ENCODE assay signal across 36 cellular contexts in genomic region chr3:164912916-164913315, GRCh38.
A peak's percentile ranks its signal among the peaks of the same experiment; 100 is the strongest.
DNase-seq lines count a peak whose midpoint lies in the region; ATAC-seq, FAIRE-seq and TF ChIP-seq lines count a peak whose summit lies in the region.
"Had no signal": no experiment of that assay in that cellular context is flagged by ENCODE, and none has a peak within 500 bp of the region (broad histone marks: within the 10 kb centered on the region; RNA-seq: fewer than 3 reads in every experiment).

No MANE protein-coding gene starts in this region.

- no peak for FAIRE-seq in A549 (lab: Jason Lieb, UNC)
- FAIRE-seq: A204.1, D721Med had no signal

- DNase-seq in A549 (ENCODE audit: low read depth in 1 of 2, low spot score in 1 of 2) (no peak), WTC11 (ENCODE audit: low spot score) (no peak), endodermal cell (no peak), NCI-H1417 (lab: John Stamatoyannopoulos, UW) (no peak), left cardiac atrium (no peak)
- DNase-seq in stimulated activated CD4-positive, alpha-beta T cell treated with anti-CD3 and anti-CD28 coated beads, Interleukin-4, amount 100 ng/mL, for 24 hours = no peak
- DNase-seq in stimulated activated CD4-positive, alpha-beta T cell treated with anti-CD3 and anti-CD28 coated beads, Interleukin-12 subunit alpha, Interleukin-12 subunit beta, amount 100 ng/mL, for 4 hours = no peak
- DNase-seq: 8988T; ACHN; AML-193; BE2C; C1 segment of cervical spinal cord; Caco-2; Calu3; CD4-positive, alpha-beta memory T cell; CD4-positive, alpha-beta T cell; CD4-positive, CD25-positive, alpha-beta regulatory T cell; CD8-positive, alpha-beta memory T cell; CD8-positive, alpha-beta T cell; COR-L47; DMS 273 treated with DMSO at 0.1 percent for 48 hours; DMS153; DMS53; DMS79; DMS79 treated with DMSO at 0.1 percent for 48 hours; DND-41; EL had no signal

- no peak for TF ChIP-seq POLR2A in A549 (IDR thresholded peaks at IDR 0.05; ENCODE audit: low read length)

- H3K27me3 Mint-ChIP-seq in WTC11 (ENCODE audit: low read depth) = no peaks in the 10 kb centered on the region
- H3K27me3 Mint-ChIP-seq in endodermal cell (ENCODE audit: insufficient read depth) = no peaks in the 10 kb centered on the region
- H3K27me3 Mint-ChIP-seq: B cell; CD4-positive, alpha-beta memory T cell; CD4-positive, alpha-beta T cell; CD4-positive, CD25-positive, alpha-beta regulatory T cell; CD8-positive, alpha-beta memory T cell had no signal

- H3K27ac Mint-ChIP-seq in WTC11 = no peak overlapping the region
- no peak overlapping the region for H3K27ac Mint-ChIP-seq in endodermal cell
- H3K27ac Mint-ChIP-seq: B cell; CD14-positive monocyte; CD4-positive, alpha-beta memory T cell; CD4-positive, alpha-beta T cell; CD4-positive, CD25-positive, alpha-beta regulatory T cell; CD8-positive, alpha-beta memory T cell; CD8-positive, alpha-beta T cell had no signal

- no peaks in the 10 kb centered on the region for H3K27me3 ChIP-seq in endodermal cell (ENCODE audit: control insufficient read depth, insufficient read depth, low read length, poor library complexity, severe bottlenecking)
- H3K27me3 ChIP-seq: BE2C; BLaER1; BLaER1 treated with 17β-estradiol and CSF1 and Interleukin-3, amounts not matched to agents 10 nM and 100 nM had no signal

- H3K36me3 Mint-ChIP-seq in WTC11 (peaks cover 25% of the 10 kb centered on the region), endodermal cell (ENCODE audit: low read depth) (peaks cover 5% of the 10 kb centered on the region)
- H3K36me3 Mint-ChIP-seq: CD14-positive monocyte; CD4-positive, alpha-beta memory T cell; CD4-positive, CD25-positive, alpha-beta regulatory T cell; CD8-positive, alpha-beta memory T cell; CD8-positive, alpha-beta T cell had no signal

- TF ChIP-seq CTCF in A549 (IDR thresholded peaks at IDR 0.05) (no peak), HEK293 (tag by site-specific recombination; IDR thresholded peaks at IDR 0.05) (no peak), WTC11 (IDR thresholded peaks at IDR 0.05) (no peak), endodermal cell (conservative IDR thresholded peaks at IDR 0.05) (no peak)

- intact Hi-C loops in left cardiac atrium (cut with DNase I) = no loop called here

- 88% methylated on average over 1 of the region's 2 CpGs for WGBS in A549 (ENCODE audit: missing lambda C conversion rate)
- 93 to 100% methylated on average over 1 to 2 of the region's 2 CpGs for WGBS in endodermal cell (ENCODE audit: insufficient coverage in 1 of 2, insufficient read length in 1 of 2), 2 experiments

- no peak overlapping the region for H3K4me2 ChIP-seq in A549
- H3K4me2 ChIP-seq: BLaER1; BLaER1 treated with 17β-estradiol and CSF1 and Interleukin-3, amounts not matched to agents 10 nM and 100 nM had no signal

- H3K27ac ChIP-seq in A549 (no peak overlapping the region), HEK293 (ENCODE audit: extremely low read depth, low read depth, low read length) (no peak overlapping the region), endodermal cell (ENCODE audit: low read depth, low read length) (no peak overlapping the region)
- H3K27ac ChIP-seq: 22Rv1; BLaER1; BLaER1 treated with 17β-estradiol and CSF1 and Interleukin-3, amounts not matched to agents 10 nM and 100 nM; C4-2B had no signal

- TF ChIP-seq EP300 in A549 (IDR thresholded peaks at IDR 0.05) = no peak

- H3K4me3 Mint-ChIP-seq in WTC11 (no peak overlapping the region), endodermal cell (no peak overlapping the region)
- H3K4me3 Mint-ChIP-seq: B cell; CD14-positive monocyte; CD4-positive, alpha-beta memory T cell; CD4-positive, alpha-beta T cell; CD4-positive, CD25-positive, alpha-beta regulatory T cell; CD8-positive, alpha-beta memory T cell; CD8-positive, alpha-beta T cell had no signal

- H3K9me3 Mint-ChIP-seq in WTC11 (peaks cover 39% of the 10 kb centered on the region), endodermal cell (peaks cover 25% of the 10 kb centered on the region)

- no peak for TF ChIP-seq RAD21 in A549 (conservative IDR thresholded peaks at IDR 0.05 in 1 of 2, IDR thresholded peaks at IDR 0.05 in 1 of 2)

- H3K4me1 Mint-ChIP-seq in WTC11 (no peaks in the 10 kb centered on the region), endodermal cell (no peaks in the 10 kb centered on the region)
- H3K4me1 Mint-ChIP-seq: B cell; CD14-positive monocyte; CD4-positive, alpha-beta memory T cell; CD4-positive, CD25-positive, alpha-beta regulatory T cell; CD8-positive, alpha-beta memory T cell had no signal

- H3K36me3 ChIP-seq in HEK293 (ENCODE audit: control insufficient read depth in 2 of 2, insufficient read depth in 1 of 2, low read length in 2 of 2) = no peaks in the 10 kb centered on the region
- H3K36me3 ChIP-seq in endodermal cell (ENCODE audit: control insufficient read depth, insufficient read depth, low read length) = no peaks in the 10 kb centered on the region
- H3K36me3 ChIP-seq: BE2C; BLaER1; BLaER1 treated with 17β-estradiol and CSF1 and Interleukin-3, amounts not matched to agents 10 nM and 100 nM had no signal

- POLR2A ChIA-PET in A549 (lab: Yijun Ruan, JAX) (no interaction called here), HEK293 (lab: Yijun Ruan, JAX) (no interaction called here), WTC11 (lab: Charles Lee) (no interaction called here)

- H3K9me3 ChIP-seq in A549 = peaks cover 4% of the 10 kb centered on the region; the same call in 1 of the 3 replicates
- no peaks in the 10 kb centered on the region for H3K9me3 ChIP-seq in HEK293 (ENCODE audit: control insufficient read depth, insufficient read depth, low read depth, low read length)
- H3K9me3 ChIP-seq in endodermal cell (ENCODE audit: control insufficient read depth, low read length) = peaks cover 22% of the 10 kb centered on the region
- H3K9me3 ChIP-seq: BE2C, Caco-2 had no signal

- no peak overlapping the region for H3K9ac ChIP-seq in endodermal cell (ENCODE audit: extremely low read depth, low read length, poor library complexity, severe bottlenecking)
- H3K9ac ChIP-seq: BLaER1; BLaER1 treated with 17β-estradiol and CSF1 and Interleukin-3, amounts not matched to agents 10 nM and 100 nM had no signal

- ATAC-seq in A549 (no peak), WTC11 (no peak), left cardiac atrium (no peak)
- ATAC-seq: CD8-positive, alpha-beta T cell had no signal

- CTCF ChIA-PET in A549 (lab: Yijun Ruan, JAX) (no interaction called here), HEK293 (lab: Yijun Ruan, JAX) (no interaction called here), WTC11 (lab: Charles Lee) (no interaction called here)

- no peaks in the 10 kb centered on the region for H3K4me1 ChIP-seq in A549
- H3K4me1 ChIP-seq in HEK293 (ENCODE audit: control insufficient read depth, insufficient read depth, low read length) = no peaks in the 10 kb centered on the region
- H3K4me1 ChIP-seq in endodermal cell (ENCODE audit: control insufficient read depth, insufficient read depth, low read length) = no peaks in the 10 kb centered on the region
- H3K4me1 ChIP-seq: BE2C, BLaER1, Caco-2 had no signal

- H3K4me3 ChIP-seq in A549 = no peak overlapping the region
- H3K4me3 ChIP-seq in HEK293 (ENCODE audit: low read depth, low read length) = no peak overlapping the region
- H3K4me3 ChIP-seq in endodermal cell (ENCODE audit: low read length) = peak overlapping the region; percentile 25
- H3K4me3 ChIP-seq: BLaER1; BLaER1 treated with 17β-estradiol and CSF1 and Interleukin-3, amounts not matched to agents 10 nM and 100 nM had no signal

TF ChIP-seq in A549, 52 proteins besides CTCF, POLR2A, EP300 and RAD21:
- TF ChIP-seq ZFP36 (IDR thresholded peaks at IDR 0.05; ENCODE audit: borderline replicate concordance, partially characterized antibody) (peak; percentile 27), E2F6 (IDR thresholded peaks at IDR 0.05; ENCODE audit: borderline replicate concordance, low read depth) (no peak)

TF ChIP-seq in HEK293, 187 proteins besides CTCF, POLR2A, EP300 and RAD21:
- TF ChIP-seq ZNF501 (tag by site-specific recombination; IDR thresholded peaks at IDR 0.05) (no peak), ZNF335 (tag by site-specific recombination; conservative IDR thresholded peaks at IDR 0.05) (no peak), HOXD13 (CRISPR knock-in tag; IDR thresholded peaks at IDR 0.05; ENCODE audit: borderline replicate concordance) (no peak), ZNF585B (tag by site-specific recombination; IDR thresholded peaks at IDR 0.05) (peak; percentile 53)

TF ChIP-seq in WTC11, 78 proteins besides CTCF, POLR2A, EP300 and RAD21:
- TF ChIP-seq GTF2I (CRISPR knock-in tag; conservative IDR thresholded peaks at IDR 0.05) (no peak), ZNF416 (CRISPR knock-in tag; IDR thresholded peaks at IDR 0.05) (peak; percentile 89; the same call in 1 of the 2 replicates)
